In genomic region chr11:95230054-95231034, GRCh38 we compare ENCODE assay signal across 8 cellular contexts. TPM values are rescaled to one million over a fixed set of nuclear protein-coding genes. Genes with fewer than 3 reads are reported as not detected.
DNase-seq lines count a peak whose midpoint lies in the region; ATAC-seq and TF ChIP-seq lines count a peak whose summit lies in the region.

No MANE protein-coding gene starts in this region.

- H3F3A ChIP-seq in PC-9 (ENCODE audit: insufficient read depth, low read depth): no peaks in the 10 kb centered on the region; the same call in none of the 2 replicates

- H4K20me1 ChIP-seq in PC-9 (ENCODE audit: insufficient read depth): no peaks in the 10 kb centered on the region

- no peaks in the 10 kb centered on the region for H3K9me2 ChIP-seq in PC-9 (ENCODE audit: insufficient read depth)

- peak overlapping the region; percentile 66; the same call in 1 of the 2 replicates for H2AFZ ChIP-seq in PC-9
- peak overlapping the region; percentile 40 for H2AFZ ChIP-seq in parathyroid adenoma

- H3K27ac ChIP-seq in PC-9 (no peak overlapping the region), heart right ventricle (peak overlapping the region; percentile 14 to 90 (median 82)), parathyroid adenoma (peak overlapping the region; percentile 83)

- H3K4me3 ChIP-seq in PC-9 (peak overlapping the region; percentile 52; the same call in 1 of the 2 replicates), heart right ventricle (peak overlapping the region; percentile 63 to 94 (median 84)), parathyroid adenoma (ENCODE audit: low read depth, low read length) (peak overlapping the region; percentile 72)

- peaks cover 26% of the 10 kb centered on the region; the same call in 1 of the 2 replicates for H3K27me3 ChIP-seq in PC-9 (ENCODE audit: insufficient read depth, low read depth)
- no peaks in the 10 kb centered on the region for H3K27me3 ChIP-seq in heart right ventricle
- H3K27me3 ChIP-seq in parathyroid adenoma (ENCODE audit: control insufficient read depth, insufficient read depth, low read length): no peaks in the 10 kb centered on the region

- TF ChIP-seq CTCF in PC-9 (conservative IDR thresholded peaks at IDR 0.05) (no peak), heart right ventricle (IDR thresholded peaks at IDR 0.05) (no peak), parathyroid adenoma (IDR thresholded peaks at IDR 0.05) (no peak)

- POLR2A ChIA-PET in PC-9 (lab: Charles Lee; ENCODE audit: unreplicated experiment): interaction anchor here (0.5 to 0.6 kb wide), 2 partner anchors 568 to 680 kb away, joined by 3 read pairs; no protein-coding TSS in a partner anchor
- POLR2A ChIA-PET in activated naive CD8-positive, alpha-beta T cell treated with anti-CD3 and anti-CD28 coated beads, Interleukin-2, amount 10 ng/mL, durations not matched to agents 7 days and 5 days (lab: Charles Lee): interaction anchor here (0.6 to 4.7 kb wide), 22 partner anchors 9 to 560 kb away, joined by 3 to 59 read pairs (median 4); partner anchors contain the start of genes CEP57, ENDOD1 and FAM76B

- peak overlapping the region; percentile 84 for H3K27ac Mint-ChIP-seq in activated naive CD8-positive, alpha-beta T cell treated with anti-CD3 and anti-CD28 coated beads, Interleukin-2, amount 10 ng/mL, durations not matched to agents 7 days and 5 days

- peak overlapping the region; percentile 1 for H3K9ac ChIP-seq in parathyroid adenoma

- no peaks in the 10 kb centered on the region for H3K79me2 ChIP-seq in PC-9 (ENCODE audit: low read depth)
- peaks cover under 1% of the 10 kb centered on the region for H3K79me2 ChIP-seq in parathyroid adenoma

- no TSS peak for BruUV-seq in PC-9 (replicated peaks; lab: Mats Ljungman, UMichigan)

- H3K36me3 Mint-ChIP-seq in activated naive CD8-positive, alpha-beta T cell treated with anti-CD3 and anti-CD28 coated beads, Interleukin-2, amount 10 ng/mL, durations not matched to agents 7 days and 5 days: peaks cover 12% of the 10 kb centered on the region

- H3K4me2 ChIP-seq in PC-9 (peak overlapping the region; percentile 61), parathyroid adenoma (ENCODE audit: low read length) (peak overlapping the region; percentile 48)

- intact Hi-C loops in PC-9 (cut with micrococcal nuclease; ENCODE audit: unreplicated experiment) (loop anchor here (2.0 kb wide), 1 partner anchor 80 kb away; no protein-coding TSS in a partner anchor), heart right ventricle (cut with DNase I) (loop anchor here in 9 of 10 donors (1.0 to 10.0 kb wide), 11 partner anchors 24 to 534 kb away; partner anchors contain the start of gene SRSF8 (in 1 of the 9))

- peaks cover 33% of the 10 kb centered on the region for H3K4me1 Mint-ChIP-seq in activated naive CD8-positive, alpha-beta T cell treated with anti-CD3 and anti-CD28 coated beads, Interleukin-2, amount 10 ng/mL, durations not matched to agents 7 days and 5 days

- DNase-seq in NCI-H146 (lab: John Stamatoyannopoulos, UW) (peak; percentile 40), NCI-H146 treated with DMSO at 0.1 percent for 48 hours (lab: John Stamatoyannopoulos, UW; ENCODE audit: unreplicated experiment) (no peak), PC-9 (peak in 1 of 2 experiments; percentile 1), heart right ventricle (peak in 1 of 2 donors; percentile 16), kidney glomerular epithelial cell (lab: John Stamatoyannopoulos, UW) (no peak)
- peak; percentile 33 for DNase-seq in activated naive CD8-positive, alpha-beta T cell treated with anti-CD3 and anti-CD28 coated beads, Interleukin-2, amount 10 ng/mL, durations not matched to agents 7 days and 5 days

- CTCF ChIA-PET in PC-9 (lab: Charles Lee): interaction anchor here (0.6 kb wide), 1 partner anchor 75 kb away, joined by 3 read pairs; no protein-coding TSS in a partner anchor

- 0% methylated on average over 68 to 70 of the region's 70 CpGs for WGBS in heart right ventricle, 2 donors

- H3K9me3 ChIP-seq in PC-9 (ENCODE audit: insufficient read depth, low read depth) (no peaks in the 10 kb centered on the region), heart right ventricle (no peaks in the 10 kb centered on the region), parathyroid adenoma (ENCODE audit: control insufficient read depth, low read length) (no peaks in the 10 kb centered on the region)

- no peaks in the 10 kb centered on the region; the same call in 1 of the 2 replicates for H3K4me1 ChIP-seq in PC-9 (replicated peaks; ENCODE audit: insufficient read depth)
- peaks cover 0 to 37% (median 21%) of the 10 kb centered on the region in 9 donors for H3K4me1 ChIP-seq in heart right ventricle
- peaks cover 4% of the 10 kb centered on the region for H3K4me1 ChIP-seq in parathyroid adenoma

- no peaks in the 10 kb centered on the region for H3K9me3 Mint-ChIP-seq in activated naive CD8-positive, alpha-beta T cell treated with anti-CD3 and anti-CD28 coated beads, Interleukin-2, amount 10 ng/mL, durations not matched to agents 7 days and 5 days

- peaks cover 3% of the 10 kb centered on the region for H3K27me3 Mint-ChIP-seq in activated naive CD8-positive, alpha-beta T cell treated with anti-CD3 and anti-CD28 coated beads, Interleukin-2, amount 10 ng/mL, durations not matched to agents 7 days and 5 days

- no peak overlapping the region for H3K4me3 Mint-ChIP-seq in activated naive CD8-positive, alpha-beta T cell treated with anti-CD3 and anti-CD28 coated beads, Interleukin-2, amount 10 ng/mL, durations not matched to agents 7 days and 5 days

- ATAC-seq in HG02943 (IDR thresholded peaks at IDR 0.05; ENCODE audit: low read depth, unreplicated experiment): peak; percentile 23
- ATAC-seq in activated naive CD8-positive, alpha-beta T cell treated with anti-CD3 and anti-CD28 coated beads, Interleukin-2, amount 10 ng/mL, durations not matched to agents 7 days and 5 days (ENCODE audit: low read depth): peak; percentile 1
- peak in 5 of 8 donors; percentile 0 to 48 (median 23) for ATAC-seq in heart right ventricle

- H3K36me3 ChIP-seq in PC-9 (ENCODE audit: low read depth) (no peaks in the 10 kb centered on the region), heart right ventricle (no peaks in the 10 kb centered on the region), parathyroid adenoma (ENCODE audit: control insufficient read depth, insufficient read depth, low read length) (no peaks in the 10 kb centered on the region)

RNA-seq across cellular contexts. Expression of gene SESN3, which starts 0.7 kb away (rescaled TPM):
- total RNA-seq in PC-9 (2021): 0.45 and 0.85 TPM in 2 replicates
- total RNA-seq in activated naive CD8-positive, alpha-beta T cell treated with anti-CD3 and anti-CD28 coated beads, Interleukin-2, amount 10 ng/mL, durations not matched to agents 7 days and 5 days: 10 to 100 TPM; 45.4 to 48.8 TPM
- total RNA-seq in heart right ventricle: 10 to 100 TPM in 6 of 10 donors, 1 to 10 TPM in 4; 2.6 to 15.4 (median 10.2) TPM
- polyA plus RNA-seq in heart right ventricle: 1 to 10 TPM in 1 of 2 donors, under 1 TPM in 1; 0.65 to 1.4 TPM

Comparison
In these comparisons a context has a peak if more than half of its experiments do, and no peak if none do; other contexts are left out.
1. DNase-seq: peak in NCI-H146 (single experiment) and activated naive CD8-positive, alpha-beta T cell treated with anti-CD3 and anti-CD28 coated beads, Interleukin-2, amount 10 ng/mL, durations not matched to agents 7 days and 5 days (single experiment); none in NCI-H146 treated with DMSO at 0.1 percent for 48 hours (single experiment) and kidney glomerular epithelial cell (single experiment).
2. Peak in every context shown above with its lines, with median percentiles within 50 percentile points of each other: ATAC-seq and H3K4me3 ChIP-seq.